23 cellular contexts compared by ENCODE assay signal in the genomic region with DNA sequence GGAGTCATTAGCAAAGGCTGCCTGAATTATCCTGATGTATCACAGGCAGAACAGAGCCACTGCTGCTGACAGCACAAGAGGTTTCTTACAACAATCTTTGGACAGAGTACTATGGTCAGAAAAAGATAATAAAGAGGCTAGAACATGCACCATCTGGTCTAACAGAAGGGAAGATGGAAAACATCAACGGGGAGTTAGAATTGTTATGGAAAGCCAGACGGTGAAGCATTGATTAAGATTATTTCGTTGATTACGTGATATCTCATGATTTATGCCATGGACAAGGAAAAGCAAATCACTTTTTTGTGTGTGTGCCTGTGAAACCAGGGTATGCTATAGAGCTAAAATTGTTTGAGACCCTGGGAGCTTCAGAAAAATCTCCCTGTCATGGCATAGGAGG.
"Had no signal": no experiment of that assay in that cellular context is flagged by ENCODE, and none has a peak within 500 bp of the region (broad histone marks: within the 10 kb centered on the region; RNA-seq: fewer than 3 reads in every experiment).

No MANE protein-coding gene starts in this region.

- H3K4me1 Mint-ChIP-seq: naive thymus-derived CD8-positive, alpha-beta T cell; nephron progenitor cell; stimulated activated naive B cell treated with anti-CD40 and anti-IgM and Interleukin-4, amounts not matched to agents 10 μg/mL and 1 μg/mL and 100 μg/mL, for 72 hours had no signal

- H3K9me3 ChIP-seq: gastrocnemius medialis, lower lobe of right lung, prostate gland, right atrium auricular region, thoracic aorta, tibial nerve, upper lobe of left lung had no signal

- H3K4me3 Mint-ChIP-seq: naive thymus-derived CD8-positive, alpha-beta T cell; nephron progenitor cell; stimulated activated naive B cell treated with anti-CD40 and anti-IgM and Interleukin-4, amounts not matched to agents 10 μg/mL and 1 μg/mL and 100 μg/mL, for 72 hours; stimulated activated naive CD8-positive, alpha-beta T cell treated with anti-CD3 and anti-CD28 coated beads, Interleukin-15, Interleukin-2, amounts not matched to agents 100 ng/mL and 50 ng/mL, for 24 hours had no signal

- H3K36me3 ChIP-seq: gastrocnemius medialis, lower lobe of right lung, prostate gland, right atrium auricular region, thoracic aorta, tibial nerve, upper lobe of left lung had no signal

- H3K4me1 ChIP-seq: gastrocnemius medialis, prostate gland, right atrium auricular region, tibial nerve had no signal

- H3K27ac Mint-ChIP-seq: naive thymus-derived CD8-positive, alpha-beta T cell; nephron progenitor cell; stimulated activated naive B cell treated with anti-CD40 and anti-IgM and Interleukin-4, amounts not matched to agents 10 μg/mL and 1 μg/mL and 100 μg/mL, for 72 hours; stimulated activated naive CD8-positive, alpha-beta T cell treated with anti-CD3 and anti-CD28 coated beads, Interleukin-15, Interleukin-2, amounts not matched to agents 100 ng/mL and 50 ng/mL, for 24 hours had no signal

- H3K4me3 ChIP-seq: dorsolateral prefrontal cortex, gastrocnemius medialis, lower lobe of right lung, prostate gland, right atrium auricular region, smooth muscle cell, thoracic aorta, tibial nerve, upper lobe of left lung had no signal

- FAIRE-seq: keratinocyte, urothelium cell line had no signal

- H3K9me3 Mint-ChIP-seq: nephron progenitor cell; stimulated activated naive CD8-positive, alpha-beta T cell treated with anti-CD3 and anti-CD28 coated beads, Interleukin-15, Interleukin-2, amounts not matched to agents 100 ng/mL and 50 ng/mL, for 24 hours had no signal

- H3K27ac ChIP-seq: dorsolateral prefrontal cortex, gastrocnemius medialis, lower lobe of right lung, prostate gland, right atrium auricular region, thoracic aorta, tibial nerve, upper lobe of left lung had no signal

- H3K27me3 ChIP-seq: gastrocnemius medialis, right atrium auricular region, tibial nerve, upper lobe of left lung had no signal

- ATAC-seq: gastrocnemius medialis; left ventricle myocardium superior; lower lobe of right lung; naive thymus-derived CD8-positive, alpha-beta T cell; sciatic nerve; stimulated activated naive B cell treated with anti-CD40 and anti-IgM and Interleukin-4, amounts not matched to agents 10 μg/mL and 1 μg/mL and 100 μg/mL, for 72 hours had no signal

- H3K27me3 Mint-ChIP-seq: naive thymus-derived CD8-positive, alpha-beta T cell; stimulated activated naive B cell treated with anti-CD40 and anti-IgM and Interleukin-4, amounts not matched to agents 10 μg/mL and 1 μg/mL and 100 μg/mL, for 72 hours; stimulated activated naive CD8-positive, alpha-beta T cell treated with anti-CD3 and anti-CD28 coated beads, Interleukin-15, Interleukin-2, amounts not matched to agents 100 ng/mL and 50 ng/mL, for 24 hours had no signal

- H3K36me3 Mint-ChIP-seq: naive thymus-derived CD8-positive, alpha-beta T cell; stimulated activated naive B cell treated with anti-CD40 and anti-IgM and Interleukin-4, amounts not matched to agents 10 μg/mL and 1 μg/mL and 100 μg/mL, for 72 hours had no signal

- DNase-seq: dorsolateral prefrontal cortex; effector CD4-positive, alpha-beta T cell; foreskin fibroblast; gastrocnemius medialis; head of caudate nucleus; left ventricle myocardium superior; lower lobe of right lung; naive thymus-derived CD8-positive, alpha-beta T cell; nephron progenitor cell; nucleus accumbens; stimulated activated CD4-positive, alpha-beta T cell treated with anti-CD3 and anti-CD28 coated beads, Interleukin-2, amount 100 ng/mL, for 24 hours; stimulated activated CD4-positive, alpha-beta T cell treated with anti-CD3 and anti-CD28 coated beads, Interleukin-4, amount 100 ng/mL, for 4 hours; stimulated activated naive B cell treated with anti-CD40 and anti-IgM and Interleukin-4, amounts not matched to agents 10 μg/mL and 1 μg/mL and 100 μg/mL, for 72 hours; upper lobe of left lung had no signal
